Comparison of ENCODE assay signal across 1 cellular context in the genomic region with DNA sequence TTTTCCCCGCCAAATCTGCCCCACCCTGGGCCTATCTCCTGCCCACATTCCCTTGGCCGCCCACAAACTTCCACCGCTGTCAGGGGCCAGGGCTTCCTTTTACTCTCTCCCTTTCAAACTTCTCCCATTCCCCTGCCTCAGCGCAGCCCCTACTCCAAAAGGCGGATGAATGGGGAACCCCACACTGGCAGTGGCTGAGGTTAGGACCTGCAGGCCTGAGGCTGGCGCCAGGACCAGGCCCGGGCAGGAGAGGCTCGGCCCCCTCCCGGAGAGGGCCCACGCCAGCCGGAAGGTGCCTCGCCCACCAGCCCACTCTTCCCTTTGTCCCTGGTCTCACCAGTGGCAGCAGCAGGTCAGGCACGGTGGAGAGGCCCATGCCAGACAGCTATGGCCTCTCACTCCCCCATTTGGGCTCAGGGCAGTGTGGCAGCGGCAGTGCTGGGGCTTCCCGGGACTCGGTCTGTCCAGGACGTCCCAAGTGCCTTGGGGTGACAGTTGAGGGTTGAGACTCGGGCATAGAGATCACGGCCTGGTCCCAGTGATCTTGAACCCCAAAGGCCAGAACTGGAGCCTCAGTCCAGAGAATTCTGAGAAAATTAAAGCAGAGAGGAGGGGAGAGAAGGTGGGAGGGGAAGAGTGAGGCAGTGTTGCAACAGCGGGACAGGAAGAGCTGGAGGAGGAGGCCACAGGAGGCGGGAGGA.
TF ChIP-seq lines count a peak whose summit lies in the region.

Gene TNFRSF1A (minus strand): TSS at position 638 of the 701 bp plus-strand sequence. CDS start 262 bp downstream, at position 376.

TF ChIP-seq in K562, 482 proteins besides CTCF, POLR2A, EP300 and RAD21 (continued from another document and continues in another):
- TF ChIP-seq TGIF2 (CRISPR knock-in tag; IDR thresholded peaks at IDR 0.05) (0 out of 2 replicates have a peak, but pooled peaks have one; percentile 49), TAF9B (IDR thresholded peaks at IDR 0.05; ENCODE audit: partially characterized antibody) (peak; percentile 64), LEF1 (IDR thresholded peaks at IDR 0.05) (no peak; the same call in 1 of the 2 replicates), CUX1 (CRISPR knock-in tag; IDR thresholded peaks at IDR 0.05) (no peak), CEBPB (tag; IDR thresholded peaks at IDR 0.05) (peak; percentile 98), KDM5B (IDR thresholded peaks at IDR 0.05; ENCODE audit: insufficient replicate concordance, low read depth, low read length) (peak; percentile 29), MCM3 (IDR thresholded peaks at IDR 0.05) (no peak), HOXB6 (CRISPR knock-in tag; IDR thresholded peaks at IDR 0.05; ENCODE audit: borderline replicate concordance) (no peak), SMAD1 (IDR thresholded peaks at IDR 0.05; ENCODE audit: low read depth, low read length, partially characterized antibody) (peak; percentile 59), MITF (IDR thresholded peaks at IDR 0.05) (no peak), DEAF1 (CRISPR knock-in tag; IDR thresholded peaks at IDR 0.05) (no peak), HIVEP1 (CRISPR knock-in tag; IDR thresholded peaks at IDR 0.05) (no peak), ELF4 (CRISPR knock-in tag; IDR thresholded peaks at IDR 0.05) (no peak), MXD1 (CRISPR knock-in tag; IDR thresholded peaks at IDR 0.05; ENCODE audit: borderline replicate concordance, poor library complexity, severe bottlenecking) (no peak), IFI16 (CRISPR knock-in tag; IDR thresholded peaks at IDR 0.05) (no peak), ZNF239 (CRISPR knock-in tag; IDR thresholded peaks at IDR 0.05) (no peak), BACH1 (tag; IDR thresholded peaks at IDR 0.05) (no peak), ATF7 (IDR thresholded peaks at IDR 0.05) (peak; percentile 40; the same call in 1 of the 2 replicates), DDX20 (tag; IDR thresholded peaks at IDR 0.05; ENCODE audit: low read depth) (no peak), ZNF232 (CRISPR knock-in tag; IDR thresholded peaks at IDR 0.05) (no peak), RHOXF2B (CRISPR knock-in tag; conservative IDR thresholded peaks at IDR 0.05) (no peak), SOX6 (IDR thresholded peaks at IDR 0.05) (no peak), ZFP36 (IDR thresholded peaks at IDR 0.05; ENCODE audit: low read depth, low read length, partially characterized antibody) (peak; percentile 34), ETV6 (IDR thresholded peaks at IDR 0.05; ENCODE audit: borderline replicate concordance in 1 of 2, low read depth in 2 of 2, low read length in 1 of 2) (peak in 1 of 2 experiments; percentile 37; a peak in 1 of 4 replicates), ETV6 (CRISPR knock-in tag; IDR thresholded peaks at IDR 0.05; ENCODE audit: borderline replicate concordance) (no peak), NR0B1 (IDR thresholded peaks at IDR 0.05; ENCODE audit: partially characterized antibody) (no peak), ELF1 (tag; IDR thresholded peaks at IDR 0.05) (0 out of 2 replicates have a peak, but pooled peaks have one; percentile 32), ZNF695 (CRISPR knock-in tag; IDR thresholded peaks at IDR 0.05) (no peak), ZNF133 (CRISPR knock-in tag; IDR thresholded peaks at IDR 0.05) (no peak), MYNN (IDR thresholded peaks at IDR 0.05) (no peak), MYNN (CRISPR knock-in tag; IDR thresholded peaks at IDR 0.05) (no peak), MAFF (IDR thresholded peaks at IDR 0.05; ENCODE audit: low read length) (no peak), SPI1 (IDR thresholded peaks at IDR 0.05; ENCODE audit: borderline replicate concordance, low read depth, low read length) (peak; percentile 20; the same call in 1 of the 2 replicates), ZNF696 (CRISPR knock-in tag; conservative IDR thresholded peaks at IDR 0.05) (no peak), ARID2 (IDR thresholded peaks at IDR 0.05) (no peak), CREB1 (IDR thresholded peaks at IDR 0.05) (no peak), CREB1 (CRISPR knock-in tag; IDR thresholded peaks at IDR 0.05) (no peak), SIX5 (IDR thresholded peaks at IDR 0.05; ENCODE audit: borderline replicate concordance in 1 of 2, insufficient read depth in 1 of 2, low read depth in 1 of 2, low read length in 2 of 2) (no peak), POLR2H (tag; IDR thresholded peaks at IDR 0.05; ENCODE audit: low read depth) (0 out of 2 replicates have a peak, but pooled peaks have one; percentile 60), ZNF354B (CRISPR knock-in tag; IDR thresholded peaks at IDR 0.05) (no peak), MECOM (CRISPR knock-in tag; IDR thresholded peaks at IDR 0.05) (no peak), RFX1 (IDR thresholded peaks at IDR 0.05) (no peak), CREM (IDR thresholded peaks at IDR 0.05; ENCODE audit: low read depth) (no peak), POLR3G (IDR thresholded peaks at IDR 0.05; ENCODE audit: extremely low read depth, insufficient read length, insufficient replicate concordance) (no peak), RAD51 (IDR thresholded peaks at IDR 0.05; ENCODE audit: borderline replicate concordance, low read depth) (no peak), MYC (IDR thresholded peaks at IDR 0.05; ENCODE audit: low read depth, low read length) (no peak), MYC (CRISPR knock-in tag; IDR thresholded peaks at IDR 0.05; ENCODE audit: borderline replicate concordance, low read depth) (no peak), KLF13 (tag; IDR thresholded peaks at IDR 0.05; ENCODE audit: borderline replicate concordance, low read depth) (no peak), JUN (IDR thresholded peaks at IDR 0.05; ENCODE audit: borderline replicate concordance, low read depth, low read length) (no peak), JUN (CRISPR knock-in tag; IDR thresholded peaks at IDR 0.05; ENCODE audit: borderline replicate concordance) (no peak)
- TF ChIP-seq, protein P1, sequence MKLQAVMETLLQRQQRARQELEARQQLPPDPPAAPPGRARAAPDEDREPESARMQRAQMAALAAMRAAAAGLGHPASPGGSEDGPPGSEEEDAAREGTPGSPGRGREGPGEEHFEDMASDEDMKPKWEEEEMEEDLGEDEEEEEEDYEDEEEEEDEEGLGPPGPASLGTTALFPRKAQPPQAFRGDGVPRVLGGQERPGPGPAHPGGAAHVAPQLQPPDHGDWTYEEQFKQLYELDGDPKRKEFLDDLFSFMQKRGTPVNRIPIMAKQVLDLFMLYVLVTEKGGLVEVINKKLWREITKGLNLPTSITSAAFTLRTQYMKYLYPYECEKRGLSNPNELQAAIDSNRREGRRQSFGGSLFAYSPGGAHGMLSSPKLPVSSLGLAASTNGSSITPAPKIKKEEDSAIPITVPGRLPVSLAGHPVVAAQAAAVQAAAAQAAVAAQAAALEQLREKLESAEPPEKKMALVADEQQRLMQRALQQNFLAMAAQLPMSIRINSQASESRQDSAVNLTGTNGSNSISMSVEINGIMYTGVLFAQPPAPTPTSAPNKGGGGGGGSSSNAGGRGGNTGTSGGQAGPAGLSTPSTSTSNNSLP (IDR thresholded peaks at IDR 0.05; ENCODE audit: borderline replicate concordance, low read depth, low read length) = no peak
- TF ChIP-seq, protein P2, sequence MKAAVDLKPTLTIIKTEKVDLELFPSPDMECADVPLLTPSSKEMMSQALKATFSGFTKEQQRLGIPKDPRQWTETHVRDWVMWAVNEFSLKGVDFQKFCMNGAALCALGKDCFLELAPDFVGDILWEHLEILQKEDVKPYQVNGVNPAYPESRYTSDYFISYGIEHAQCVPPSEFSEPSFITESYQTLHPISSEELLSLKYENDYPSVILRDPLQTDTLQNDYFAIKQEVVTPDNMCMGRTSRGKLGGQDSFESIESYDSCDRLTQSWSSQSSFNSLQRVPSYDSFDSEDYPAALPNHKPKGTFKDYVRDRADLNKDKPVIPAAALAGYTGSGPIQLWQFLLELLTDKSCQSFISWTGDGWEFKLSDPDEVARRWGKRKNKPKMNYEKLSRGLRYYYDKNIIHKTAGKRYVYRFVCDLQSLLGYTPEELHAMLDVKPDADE (conservative IDR thresholded peaks at IDR 0.05; ENCODE audit: control insufficient read depth, low read depth, low read length) = no peak; the same call in 1 of the 2 replicates
- TF ChIP-seq, protein P3, sequence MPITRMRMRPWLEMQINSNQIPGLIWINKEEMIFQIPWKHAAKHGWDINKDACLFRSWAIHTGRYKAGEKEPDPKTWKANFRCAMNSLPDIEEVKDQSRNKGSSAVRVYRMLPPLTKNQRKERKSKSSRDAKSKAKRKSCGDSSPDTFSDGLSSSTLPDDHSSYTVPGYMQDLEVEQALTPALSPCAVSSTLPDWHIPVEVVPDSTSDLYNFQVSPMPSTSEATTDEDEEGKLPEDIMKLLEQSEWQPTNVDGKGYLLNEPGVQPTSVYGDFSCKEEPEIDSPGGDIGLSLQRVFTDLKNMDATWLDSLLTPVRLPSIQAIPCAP (CRISPR knock-in tag; IDR thresholded peaks at IDR 0.05; ENCODE audit: borderline replicate concordance) = no peak
